5 cellular contexts compared by ENCODE assay signal in genomic region chr11:49298017-49298416, GRCh38.
DNase-seq lines count a peak whose midpoint lies in the region; FAIRE-seq and TF ChIP-seq lines count a peak whose summit lies in the region.
"Not testable (repeated sequence)": the region's sequence is repeated elsewhere in the genome, so short reads cannot be mapped to it uniquely, and the experiment has no call there.

No MANE protein-coding gene starts in this region.

- not testable (repeated sequence) for H3K56ac ChIP-seq in H9 (ENCODE audit: insufficient read length, low read depth, low read length); H1 (replicated peaks; ENCODE audit: insufficient read length, low read depth, low read length); mesendoderm (ENCODE audit: low read length)

- H2AK5ac ChIP-seq in H9 (ENCODE audit: insufficient read length, low read length); H1 (ENCODE audit: low read depth, low read length); mesendoderm (ENCODE audit: low read length): not testable (repeated sequence)

- not testable (repeated sequence) for H3K4ac ChIP-seq in H9 (ENCODE audit: low read depth, low read length); H1 (replicated peaks; ENCODE audit: insufficient read length, low read depth, low read length); mesendoderm (ENCODE audit: low read depth, low read length)

- not testable (repeated sequence) for H3K4me3 ChIP-seq in NT2/D1 (ENCODE audit: insufficient read length, low read depth); H1 (ENCODE audit: extremely low read depth in 1 of 4, insufficient read depth in 2 of 4, low read depth in 3 of 4, low read length in 4 of 4); iPS DF 6.9 (ENCODE audit: low read length); mesendoderm (ENCODE audit: low read length)

- not testable (repeated sequence) for H4K91ac ChIP-seq in H9 (ENCODE audit: insufficient read length, low read depth, low read length); H1 (replicated peaks; ENCODE audit: insufficient read length, low read length)

- not testable (repeated sequence) for TF ChIP-seq POLR2A in H1 (IDR thresholded peaks at IDR 0.05; ENCODE audit: control extremely low read depth in 1 of 2, low read depth in 2 of 2, low read length in 2 of 2)

- not testable (repeated sequence) for TF ChIP-seq RAD21 in H1 (IDR thresholded peaks at IDR 0.05 in 1 of 2, conservative IDR thresholded peaks at IDR 0.05 in 1 of 2; ENCODE audit: low read depth in 2 of 2, low read length in 2 of 2)

- H3K4me3 Mint-ChIP-seq in H9 = not testable (repeated sequence)

- H2BK5ac ChIP-seq in H9 (ENCODE audit: insufficient read length, low read length); mesendoderm (ENCODE audit: low read length): not testable (repeated sequence)
- peak overlapping the region; percentile 81; the same call in 1 of the 2 replicates for H2BK5ac ChIP-seq in H1 (ENCODE audit: low read depth, low read length)

- H3K36me3 ChIP-seq in NT2/D1 (ENCODE audit: insufficient read depth, insufficient read length, low read length); H1 (ENCODE audit: control insufficient read depth in 2 of 4, insufficient read depth in 4 of 4, low read length in 3 of 4); iPS DF 6.9 (ENCODE audit: control insufficient read depth, insufficient read depth, low read length); mesendoderm (ENCODE audit: control insufficient read depth, insufficient read depth, low read length): not testable (repeated sequence)

- peaks cover 6 to 15% (median 10%) of the 10 kb centered on the region in 3 experiments; a peak in 6 of 7 replicates for H3K36me3 Mint-ChIP-seq in H9 (ENCODE audit: insufficient read depth in 1 of 3, low read depth in 3 of 3)

- not testable (repeated sequence) for H3K9me3 ChIP-seq in H9 (ENCODE audit: control insufficient read depth, low read depth, low read length); NT2/D1 (ENCODE audit: insufficient read depth, low read length); iPS DF 6.9 (ENCODE audit: control insufficient read depth, insufficient read depth, low read length)
- peaks cover 17 to 26% of the 10 kb centered on the region in 2 experiments; a peak in 3 of 4 replicates for H3K9me3 ChIP-seq in H1 (ENCODE audit: insufficient read depth in 2 of 2, low read depth in 1 of 2, low read length in 1 of 2)

- not testable (repeated sequence) for H3K18ac ChIP-seq in H9 (ENCODE audit: insufficient read length, low read depth, low read length); H1 (ENCODE audit: extremely low read depth, low read length); mesendoderm (ENCODE audit: low read length)

- not testable (repeated sequence) for FAIRE-seq in H1 (lab: Jason Lieb, UNC)

- not testable (repeated sequence) for H3T11ph ChIP-seq in H9 (ENCODE audit: low read length)

- H2BK20ac ChIP-seq in H9 (ENCODE audit: low read depth, low read length, poor library complexity, severe bottlenecking); H1 (ENCODE audit: low read length): not testable (repeated sequence)

- not testable (repeated sequence) for H2BK120ac ChIP-seq in H9 (ENCODE audit: low read depth, low read length, poor library complexity, severe bottlenecking); H1 (replicated peaks; ENCODE audit: low read depth, low read length); mesendoderm (ENCODE audit: low read depth, low read length)

- H3K27me3 ChIP-seq in H9 (ENCODE audit: insufficient read depth, low read length); NT2/D1 (ENCODE audit: insufficient read depth, insufficient read length); H1 (replicated peaks in 1 of 4; ENCODE audit: control insufficient read depth in 3 of 4, extremely low read depth in 1 of 4, insufficient read depth in 3 of 4, low read length in 3 of 4); iPS DF 6.9 (ENCODE audit: control insufficient read depth, insufficient read depth, low read length); mesendoderm (ENCODE audit: insufficient read depth, low read length, poor library complexity): not testable (repeated sequence)

- H3K27ac Mint-ChIP-seq in H9 = peak overlapping the region; percentile 47 to 91 (median 88); a peak in 5 of 7 replicates

- peaks cover 20 to 32% of the 10 kb centered on the region in 2 experiments for H3K4me1 Mint-ChIP-seq in H9

- H3K4me1 ChIP-seq in H9 (ENCODE audit: insufficient read depth, low read length); NT2/D1 (ENCODE audit: insufficient read depth, insufficient read length); H1 (replicated peaks in 1 of 4; ENCODE audit: control insufficient read depth in 3 of 4, insufficient read depth in 4 of 4, low read length in 3 of 4); iPS DF 6.9 (ENCODE audit: control insufficient read depth, insufficient read depth, low read length); mesendoderm (ENCODE audit: control insufficient read depth, low read depth, low read length): not testable (repeated sequence)

- POLR2A ChIA-PET in H1 (lab: Charles Lee; ENCODE audit: partially characterized antibody) = not testable (repeated sequence)

- WGBS in H9 (ENCODE audit: extremely low coverage, insufficient read length, low lambda C conversion rate) = no CpG with 5 or more reads among the region's 1 CpG
- WGBS in H1 (ENCODE audit: extremely low coverage in 1 of 2, insufficient coverage in 1 of 2, insufficient read length in 1 of 2, insufficient replicate concordance in 2 of 2, low coverage in 1 of 2, low lambda C conversion rate in 2 of 2, missing lambda C conversion rate in 1 of 2), 2 experiments = 75% methylated on average over 1 of the region's 1 CpG; no CpG with 5 or more reads in 1 of the 2 experiments
- WGBS in iPS DF 6.9 (ENCODE audit: insufficient coverage, insufficient read length) = no CpG with 5 or more reads among the region's 1 CpG
- WGBS in mesendoderm (ENCODE audit: extremely low coverage, insufficient coverage, low lambda C conversion rate) = no CpG with 5 or more reads among the region's 1 CpG

- not testable (repeated sequence) for H3K4me2 ChIP-seq in H9 (ENCODE audit: insufficient read depth, insufficient read length, low read length); H1 (ENCODE audit: insufficient read depth in 1 of 2, low read depth in 2 of 2, low read length in 2 of 2); mesendoderm (ENCODE audit: low read length)

- H2BK12ac ChIP-seq in H9 (ENCODE audit: insufficient read length, low read depth, low read length); H1 (ENCODE audit: low read depth, low read length): not testable (repeated sequence)

- not testable (repeated sequence) for TF ChIP-seq EP300 in H1 (IDR thresholded peaks at IDR 0.05; ENCODE audit: borderline replicate concordance in 1 of 2, low read depth in 2 of 2, low read length in 2 of 2)

- peaks cover 39 to 68% of the 10 kb centered on the region in 2 experiments for H3K9me3 Mint-ChIP-seq in H9

- H3K14ac ChIP-seq in H9 (ENCODE audit: insufficient read depth, low read length); H1 (ENCODE audit: insufficient read length): not testable (repeated sequence)

- H3K79me2 ChIP-seq in H9 (ENCODE audit: insufficient read depth, low read length); H1 (ENCODE audit: control insufficient read depth in 1 of 2, insufficient read depth in 2 of 2, low read length in 2 of 2); mesendoderm (ENCODE audit: control insufficient read depth, insufficient read depth, low read length): not testable (repeated sequence)

- peak overlapping the region; percentile 11 for H3K27ac ChIP-seq in H9 (ENCODE audit: insufficient read length, low read depth, low read length)
- not testable (repeated sequence) for H3K27ac ChIP-seq in H1 (ENCODE audit: low read depth, low read length); iPS DF 6.9 (ENCODE audit: low read length); mesendoderm (ENCODE audit: low read depth, low read length)

- H3K23me2 ChIP-seq in H9 (ENCODE audit: insufficient read length, low read depth, low read length, poor library complexity, severe bottlenecking); H1 (ENCODE audit: low read depth, low read length): not testable (repeated sequence)

- DNase-seq in H9 (peak; percentile 84), NT2/D1 (ENCODE audit: low read depth, low spot score) (peak; percentile 80), H1 (ENCODE audit: low read depth in 1 of 2, low spot score in 2 of 2) (peak in 1 of 2 experiments; percentile 9), iPS DF 6.9 (ENCODE audit: low read depth, low spot score) (peak; percentile 29), mesendoderm (peak; percentile 36)

- H4K8ac ChIP-seq in H9 (replicated peaks; ENCODE audit: insufficient read length, low read depth, low read length); H1 (ENCODE audit: extremely low read depth, insufficient read depth, low read length); mesendoderm (ENCODE audit: low read depth, low read length): not testable (repeated sequence)

- CTCF ChIA-PET in H1 (lab: Charles Lee; ENCODE audit: partially characterized antibody) = not testable (repeated sequence)

- H3K23ac ChIP-seq in H9 (ENCODE audit: insufficient read length, low read depth, low read length); H1 (ENCODE audit: insufficient read length); mesendoderm (ENCODE audit: low read length): not testable (repeated sequence)

- not testable (repeated sequence) for H2AFZ ChIP-seq in H9 (ENCODE audit: low read length); H1 (ENCODE audit: low read length)

- not testable (repeated sequence) for H3K27me3 Mint-ChIP-seq in H9 (ENCODE audit: low read depth)

- H4K5ac ChIP-seq in H9 (ENCODE audit: insufficient read length, low read depth, low read length); H1 (ENCODE audit: insufficient read length, low read depth, low read length); mesendoderm (ENCODE audit: low read length): not testable (repeated sequence)

- not testable (repeated sequence) for H3K79me1 ChIP-seq in H9 (ENCODE audit: insufficient read depth, low read depth, low read length, poor library complexity, severe bottlenecking); H1 (ENCODE audit: low read depth, low read length); mesendoderm (ENCODE audit: low read length)

- not testable (repeated sequence) for TF ChIP-seq CTCF in H9 (conservative IDR thresholded peaks at IDR 0.05); H1 (IDR thresholded peaks at IDR 0.05; ENCODE audit: control extremely low read depth in 1 of 3, insufficient read depth in 1 of 3, low read depth in 1 of 3, low read length in 3 of 3)

- not testable (repeated sequence) for H4K20me1 ChIP-seq in H9 (ENCODE audit: control insufficient read depth, insufficient read depth, insufficient read length); H1 (replicated peaks in 1 of 2; ENCODE audit: control insufficient read depth in 1 of 2, insufficient read depth in 2 of 2, low read length in 2 of 2)

- H2BK15ac ChIP-seq in H9 (ENCODE audit: low read depth, low read length); H1 (ENCODE audit: low read length); mesendoderm (replicated peaks; ENCODE audit: low read depth): not testable (repeated sequence)

- H3K9ac ChIP-seq in H9 (ENCODE audit: extremely low read depth, insufficient read length, low read length); NT2/D1 (ENCODE audit: insufficient read length, low read depth); H1 (replicated peaks in 1 of 4; ENCODE audit: extremely low read depth in 1 of 4, low read depth in 3 of 4, low read length in 3 of 4); mesendoderm (ENCODE audit: low read length): not testable (repeated sequence)
